30 cellular contexts compared by ENCODE assay signal in the genomic region with DNA sequence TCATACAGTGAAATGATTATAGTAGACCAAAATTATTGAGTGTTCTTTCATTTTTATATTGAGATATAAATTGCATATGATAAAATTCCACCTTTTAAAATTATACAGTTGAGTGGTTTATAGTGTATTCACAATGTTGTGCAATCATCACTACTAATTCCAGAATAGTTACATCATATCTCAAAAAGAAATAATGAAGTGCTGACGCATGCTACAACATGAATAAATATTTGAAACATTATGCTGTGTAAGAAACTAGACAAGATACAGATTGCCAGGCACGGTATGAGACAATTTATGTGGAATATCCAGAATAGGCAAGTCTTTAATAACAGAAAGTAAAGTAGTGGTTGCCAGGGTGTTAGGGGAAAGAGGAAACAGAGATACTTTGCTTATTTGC.
"Had no signal": no experiment of that assay in that cellular context is flagged by ENCODE, and none has a peak within 500 bp of the region (broad histone marks: within the 10 kb centered on the region; RNA-seq: fewer than 3 reads in every experiment).

No MANE protein-coding gene starts in this region.

- H3K27ac Mint-ChIP-seq: activated CD8-positive, alpha-beta memory T cell treated with anti-CD3 and anti-CD28 coated beads, Interleukin-2, amount 10 ng/mL, durations not matched to agents 7 days and 5 days; activated naive CD4-positive, alpha-beta T cell treated with anti-CD3 and anti-CD28 coated beads, Interleukin-2, amount 50 U/mL, for 72 hours; activated naive CD8-positive, alpha-beta T cell treated with anti-CD3 and anti-CD28 coated beads, Interleukin-2, amount 50 U/mL, for 24 hours; activated T-cell treated with anti-CD3 and anti-CD28 coated beads, Interleukin-2, amount 50 U/mL, for 24 hours; activated T-helper 1 cell treated with anti-CD3 and anti-CD28 coated beads, Interleukin-12 subunit alpha, Interleukin-12 subunit beta, Interleukin-2, Interleukin-4 antibody, amounts not matched to agents 30 ng/mL and 10 ng/mL and 1 ng/mL, durations not matched to agents 14 hours and 24 hours and 36 hours; brain had no signal

- H3K4me1 Mint-ChIP-seq: activated CD8-positive, alpha-beta memory T cell treated with anti-CD3 and anti-CD28 coated beads, Interleukin-2, amount 10 ng/mL, durations not matched to agents 7 days and 5 days; activated naive CD8-positive, alpha-beta T cell treated with anti-CD3 and anti-CD28 coated beads, Interleukin-2, amount 50 U/mL, for 24 hours had no signal

- H3K36me3 Mint-ChIP-seq: activated CD8-positive, alpha-beta memory T cell treated with anti-CD3 and anti-CD28 coated beads, Interleukin-2, amount 10 ng/mL, durations not matched to agents 7 days and 5 days; activated naive CD4-positive, alpha-beta T cell treated with anti-CD3 and anti-CD28 coated beads, Interleukin-2, amount 50 U/mL, for 72 hours; brain had no signal

- H3K9me3 Mint-ChIP-seq: activated naive CD8-positive, alpha-beta T cell treated with anti-CD3 and anti-CD28 coated beads, Interleukin-2, amount 50 U/mL, for 24 hours; activated T-helper 1 cell treated with anti-CD3 and anti-CD28 coated beads, Interleukin-12 subunit alpha, Interleukin-12 subunit beta, Interleukin-2, Interleukin-4 antibody, amounts not matched to agents 30 ng/mL and 10 ng/mL and 1 ng/mL, durations not matched to agents 14 hours and 24 hours and 36 hours had no signal

- H3K27me3 Mint-ChIP-seq: activated CD8-positive, alpha-beta memory T cell treated with anti-CD3 and anti-CD28 coated beads, Interleukin-2, amount 10 ng/mL, durations not matched to agents 7 days and 5 days; activated naive CD8-positive, alpha-beta T cell treated with anti-CD3 and anti-CD28 coated beads, Interleukin-2, amount 50 U/mL, for 24 hours; activated T-cell treated with anti-CD3 and anti-CD28 coated beads, Interleukin-2, amount 50 U/mL, for 24 hours; brain had no signal

- H3K27ac ChIP-seq: ascending aorta, KMS-11 had no signal

- H3K36me3 ChIP-seq: ascending aorta, MG63 had no signal

- H3K9ac ChIP-seq: KMS-11, SK-N-SH had no signal

- H3K4me3 Mint-ChIP-seq: activated CD8-positive, alpha-beta memory T cell treated with anti-CD3 and anti-CD28 coated beads, Interleukin-2, amount 10 ng/mL, durations not matched to agents 7 days and 5 days; activated naive CD8-positive, alpha-beta T cell treated with anti-CD3 and anti-CD28 coated beads, Interleukin-2, amount 50 U/mL, for 24 hours; activated T-cell treated with anti-CD3 and anti-CD28 coated beads, Interleukin-2, amount 50 U/mL, for 24 hours; activated T-helper 1 cell treated with anti-CD3 and anti-CD28 coated beads, Interleukin-12 subunit alpha, Interleukin-12 subunit beta, Interleukin-2, Interleukin-4 antibody, amounts not matched to agents 30 ng/mL and 10 ng/mL and 1 ng/mL, durations not matched to agents 14 hours and 24 hours and 36 hours; brain had no signal

- H3K27me3 ChIP-seq: ascending aorta, MG63 had no signal

- DNase-seq: activated CD4-positive, alpha-beta T cell treated with anti-CD3 and anti-CD28 coated beads for 48 hours; activated CD4-positive, alpha-beta T cell treated with anti-CD3 and anti-CD28 coated beads, Interleukin-2, amount 50 U/mL, for 4 hours; activated CD8-positive, alpha-beta memory T cell treated with anti-CD3 and anti-CD28 coated beads, Interleukin-2, amount 10 ng/mL, durations not matched to agents 7 days and 5 days; activated effector memory CD4-positive, alpha-beta T cell treated with Interleukin-2 at 50 U/mL for 16 hours; activated naive CD4-positive, alpha-beta T cell treated with Interleukin-2 at 50 U/mL for 16 hours; activated naive CD8-positive, alpha-beta T cell treated with anti-CD3 and anti-CD28 coated beads, Interleukin-2, amount 50 U/mL, for 24 hours; activated T-cell treated with anti-CD3 and anti-CD28 coated beads, Interleukin-2, amount 50 U/mL, for 24 hours; amniotic stem cell; MG63; MV-4-11; NCI-H1092 treated with DMSO at 0.1 percent for 48 hours; NCI-H1417 treated with DMSO at 0.1 percent for 48 hours; NCI-H1694; NCI-H2029; NCI-H2107; NCI-H2171 treated with DMSO at 0.1 percent for 48 hours; NCI-H345; NCI-H510A; NCI-H526 treated with DMSO at 0.1 percent for 48 hours; NCI-H82; RPMI8226; SK-N-SH; T-helper 1 cell had no signal

- ATAC-seq: activated CD4-positive, CD25-positive, alpha-beta regulatory T cell treated with anti-CD3 and anti-CD28 coated beads, Interleukin-2, amount 50 U/mL, for 24 hours; activated CD8-positive, alpha-beta memory T cell treated with anti-CD3 and anti-CD28 coated beads, Interleukin-2, amount 10 ng/mL, durations not matched to agents 7 days and 5 days; activated naive CD4-positive, alpha-beta T cell treated with anti-CD3 and anti-CD28 coated beads, Interleukin-2, amount 50 U/mL, for 72 hours; activated naive CD8-positive, alpha-beta T cell treated with anti-CD3 and anti-CD28 coated beads, Interleukin-2, amount 50 U/mL, for 24 hours; Right ventricle myocardium inferior had no signal

- H3K4me3 ChIP-seq: ascending aorta, MG63 had no signal

- H3K9me3 ChIP-seq: ascending aorta, MG63, SK-N-SH had no signal

- H3K4me1 ChIP-seq: ascending aorta had no signal

- H3K4me2 ChIP-seq: KMS-11, SK-N-SH had no signal
